In the genomic region with DNA sequence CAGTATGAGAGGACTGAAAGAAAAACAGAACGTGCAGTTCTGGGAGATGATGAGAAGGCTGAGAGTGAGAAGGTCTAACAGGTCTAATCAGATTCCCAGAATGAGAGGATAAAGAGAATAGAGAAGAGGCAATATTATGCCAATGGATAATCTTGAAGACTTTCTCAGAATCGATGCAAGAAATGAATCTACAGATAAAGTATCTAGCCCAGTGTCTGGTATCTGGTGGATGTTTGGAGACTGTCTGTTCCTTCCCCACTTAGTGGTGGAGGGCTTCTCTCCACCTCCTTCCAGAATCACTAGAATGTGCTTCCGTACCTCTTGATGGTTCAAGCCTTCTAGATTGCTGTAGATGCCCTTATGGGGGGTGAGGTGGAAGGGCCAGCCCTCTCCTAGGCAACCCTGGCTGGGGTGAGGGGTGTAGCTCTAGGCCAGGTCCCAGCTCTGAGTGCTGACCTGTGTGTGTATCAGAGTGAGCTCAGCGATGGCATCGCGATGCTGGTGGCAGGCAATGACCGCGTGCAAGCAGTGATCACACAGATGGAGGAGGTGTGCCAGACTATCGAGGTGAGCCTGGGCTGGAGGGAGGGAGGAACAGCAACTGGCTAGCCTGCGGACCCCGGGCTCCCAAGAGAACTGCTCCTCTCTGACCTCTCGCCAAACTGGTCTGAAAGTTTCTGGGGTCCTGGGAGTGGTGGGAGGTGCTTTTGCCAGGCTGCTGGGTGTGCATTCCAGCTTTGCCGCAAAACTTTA, we compare ENCODE assay signal across 28 cellular contexts. TPM values are rescaled to one million over a fixed set of nuclear protein-coding genes. Genes with fewer than 3 reads are reported as not detected.
"Had no signal": no experiment of that assay in that cellular context is flagged by ENCODE, and none has a peak within 500 bp of the region (broad histone marks: within the 10 kb centered on the region; RNA-seq: fewer than 3 reads in every experiment).

No MANE protein-coding gene starts in this region.

- H3K36me3 ChIP-seq: MG63 had no signal

- H3K9ac ChIP-seq: SK-N-SH had no signal

- H3K4me3 Mint-ChIP-seq: activated CD4-positive, alpha-beta T cell treated with anti-CD3 and anti-CD28 coated beads, Interleukin-2, amount 10 ng/mL, durations not matched to agents 7 days and 5 days; activated CD8-positive, alpha-beta T cell treated with anti-CD3 and anti-CD28 coated beads for 36 hours had no signal

- H3K4me3 ChIP-seq: ascending aorta, body of pancreas, MG63, Peyer's patch, SJCRH30 had no signal

- H3K4me2 ChIP-seq: SK-N-SH had no signal

- H3K27ac Mint-ChIP-seq: activated CD4-positive, alpha-beta T cell treated with anti-CD3 and anti-CD28 coated beads, Interleukin-2, amount 10 ng/mL, durations not matched to agents 7 days and 5 days; activated CD8-positive, alpha-beta T cell treated with anti-CD3 and anti-CD28 coated beads for 36 hours had no signal

- H3K27ac ChIP-seq: ascending aorta, body of pancreas, Peyer's patch, RWPE1, SJCRH30, VCaP had no signal

- DNase-seq: activated CD4-positive, alpha-beta T cell treated with anti-CD3 and anti-CD28 coated beads, Interleukin-2, amount 10 ng/mL, durations not matched to agents 7 days and 5 days; activated CD4-positive, CD25-positive, alpha-beta regulatory T cell; activated CD8-positive, alpha-beta memory T cell treated with anti-CD3 and anti-CD28 coated beads, Interleukin-2, amount 50 U/mL, for 4 hours; activated CD8-positive, alpha-beta T cell treated with anti-CD3 and anti-CD28 coated beads for 36 hours; activated naive CD4-positive, alpha-beta T cell treated with anti-CD3 and anti-CD28 coated beads, Interleukin-2, amount 50 U/mL, for 16 hours; amniotic stem cell; body of pancreas; MG63; MV-4-11; NCI-H1092 treated with DMSO at 0.1 percent for 48 hours; NCI-H1417 treated with DMSO at 0.1 percent for 48 hours; NCI-H1694; NCI-H2029; NCI-H345; NCI-H510A; NCI-H526 treated with DMSO at 0.1 percent for 48 hours; NCI-H82; Peyer's patch; Right ventricle myocardium superior; SJCRH30; SK-N-SH; T-helper 1 cell had no signal

- H3K4me1 ChIP-seq: SJCRH30 had no signal

- H3K9me3 Mint-ChIP-seq: activated CD4-positive, alpha-beta T cell treated with anti-CD3 and anti-CD28 coated beads, Interleukin-2, amount 10 ng/mL, durations not matched to agents 7 days and 5 days; activated CD8-positive, alpha-beta T cell treated with anti-CD3 and anti-CD28 coated beads for 36 hours; central memory CD8-positive, alpha-beta T cell had no signal

- H3K4me1 Mint-ChIP-seq: central memory CD8-positive, alpha-beta T cell had no signal

- H3K27me3 ChIP-seq: SJCRH30 had no signal

- ATAC-seq: activated CD8-positive, alpha-beta T cell treated with anti-CD3 and anti-CD28 coated beads for 36 hours; body of pancreas had no signal

- H3K9me3 ChIP-seq: ascending aorta, body of pancreas, Peyer's patch, SJCRH30, SK-N-SH had no signal

RNA-seq across cellular contexts. Expression of a gene that starts 3.6 kb away (rescaled TPM):
- total RNA-seq: ascending aorta had no signal

RNA-seq across cellular contexts. Expression of a gene that starts 22.4 kb away (rescaled TPM):
- total RNA-seq: activated CD4-positive, alpha-beta T cell treated with anti-CD3 and anti-CD28 coated beads, Interleukin-2, amount 10 ng/mL, durations not matched to agents 7 days and 5 days; ascending aorta; bronchial epithelial cell; T-helper 2 cell treated with Interferon-gamma antibody and Interleukin-4, amounts not matched to agents 100 ng/mL and 5 ng/mL, for 36 hours had no signal

RNA-seq across cellular contexts. Expression of a gene that starts 29.4 kb away (rescaled TPM):
- total RNA-seq: activated CD4-positive, alpha-beta T cell treated with anti-CD3 and anti-CD28 coated beads, Interleukin-2, amount 10 ng/mL, durations not matched to agents 7 days and 5 days; activated CD8-positive, alpha-beta T cell treated with anti-CD3 and anti-CD28 coated beads for 36 hours; ascending aorta; bronchial epithelial cell; SJCRH30; T-helper 2 cell treated with Interferon-gamma antibody and Interleukin-4, amounts not matched to agents 100 ng/mL and 5 ng/mL, for 36 hours had no signal

RNA-seq across cellular contexts. Expression of a gene that starts 41.8 kb away (rescaled TPM):
- total RNA-seq: body of pancreas, bronchial epithelial cell had no signal
